Comparison of ENCODE assay signal across 8 cellular contexts in the genomic region with DNA sequence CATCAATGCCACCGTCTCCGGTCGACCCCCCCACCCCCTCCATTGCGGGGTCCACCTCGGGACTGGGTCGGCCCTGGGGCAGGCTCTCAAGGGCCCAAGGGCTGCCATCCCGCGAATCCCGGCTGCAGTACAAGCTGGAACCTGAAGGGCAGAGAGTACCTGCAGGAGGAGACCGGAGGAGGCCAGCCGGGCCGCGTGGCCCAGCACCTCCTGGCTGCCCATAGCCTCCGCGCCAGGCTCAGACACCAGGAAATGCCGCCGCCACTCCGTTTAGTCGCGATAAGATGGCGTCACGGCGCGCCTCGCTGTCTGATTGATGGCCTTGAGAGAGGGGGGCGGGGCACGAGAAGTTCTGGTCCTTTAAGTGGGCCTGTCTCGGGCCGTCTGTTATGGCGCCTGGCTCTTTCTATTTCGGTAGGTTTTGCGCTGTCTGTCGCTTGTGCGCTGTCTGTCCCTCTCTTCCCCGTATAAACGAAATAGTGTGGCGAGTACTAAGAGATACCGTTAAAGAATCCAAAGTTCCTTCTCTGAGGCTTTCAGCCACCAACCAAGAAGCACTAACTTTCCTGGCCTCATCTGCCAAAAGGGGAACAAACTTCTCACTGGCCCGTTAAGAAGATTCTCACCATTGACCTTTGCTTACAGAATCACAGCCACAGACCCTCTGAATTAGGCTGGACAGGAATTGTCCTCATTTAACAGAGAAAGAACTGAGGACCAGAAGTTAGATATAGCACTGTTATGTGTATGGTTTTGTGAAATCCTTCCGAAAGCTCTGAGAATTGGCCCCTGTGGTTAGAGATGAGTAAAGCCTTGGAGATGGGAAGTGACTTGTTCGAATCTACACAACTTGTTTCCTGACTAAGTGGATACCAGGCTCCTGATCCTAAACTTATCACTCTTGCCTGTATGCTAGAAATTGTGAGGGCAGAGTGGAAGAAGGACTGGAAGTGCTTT. TPM values are rescaled to one million over a fixed set of nuclear protein-coding genes. Genes with fewer than 3 reads are reported as not detected.
DNase-seq lines count a peak whose midpoint lies in the region; ATAC-seq and TF ChIP-seq lines count a peak whose summit lies in the region.

A gene with protein sequence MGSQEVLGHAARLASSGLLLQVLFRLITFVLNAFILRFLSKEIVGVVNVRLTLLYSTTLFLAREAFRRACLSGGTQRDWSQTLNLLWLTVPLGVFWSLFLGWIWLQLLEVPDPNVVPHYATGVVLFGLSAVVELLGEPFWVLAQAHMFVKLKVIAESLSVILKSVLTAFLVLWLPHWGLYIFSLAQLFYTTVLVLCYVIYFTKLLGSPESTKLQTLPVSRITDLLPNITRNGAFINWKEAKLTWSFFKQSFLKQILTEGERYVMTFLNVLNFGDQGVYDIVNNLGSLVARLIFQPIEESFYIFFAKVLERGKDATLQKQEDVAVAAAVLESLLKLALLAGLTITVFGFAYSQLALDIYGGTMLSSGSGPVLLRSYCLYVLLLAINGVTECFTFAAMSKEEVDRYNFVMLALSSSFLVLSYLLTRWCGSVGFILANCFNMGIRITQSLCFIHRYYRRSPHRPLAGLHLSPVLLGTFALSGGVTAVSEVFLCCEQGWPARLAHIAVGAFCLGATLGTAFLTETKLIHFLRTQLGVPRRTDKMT (minus strand): TSS at position 257 of the 957 bp plus-strand sequence. CDS start 35 bp downstream, at position 222.

- H3K4me1 Mint-ChIP-seq in CD4-positive, alpha-beta T cell (ENCODE audit: low read depth) = peaks cover 26% of the 10 kb centered on the region

- no peak for TF ChIP-seq CTCF in CD4-positive, alpha-beta T cell (IDR thresholded peaks at IDR 0.05)

- H3K27ac Mint-ChIP-seq in CD4-positive, alpha-beta T cell = peak within 1 kb of the TSS; percentile 98

- H3K27ac ChIP-seq in CD4-positive, alpha-beta T cell (ENCODE audit: low read depth, low read length) = peak within 1 kb of the TSS; percentile 93
- H3K27ac ChIP-seq in effector memory CD4-positive, alpha-beta T cell (ENCODE audit: insufficient read depth, low read length, poor library complexity, severe bottlenecking) = peak within 1 kb of the TSS; percentile 95

- no peaks in the 10 kb centered on the region for H3K27me3 Mint-ChIP-seq in CD4-positive, alpha-beta T cell

- peaks cover 16% of the 10 kb centered on the region for H3K4me1 ChIP-seq in effector memory CD4-positive, alpha-beta T cell (ENCODE audit: control insufficient read depth, insufficient read depth, low read length, poor library complexity, severe bottlenecking)

- H3K9me3 Mint-ChIP-seq in CD4-positive, alpha-beta T cell = no peaks in the 10 kb centered on the region

- H3K36me3 ChIP-seq in effector memory CD4-positive, alpha-beta T cell (ENCODE audit: control insufficient read depth, insufficient read depth, low read length) = peaks cover 2% of the 10 kb centered on the region

- H3K27me3 ChIP-seq in CD4-positive, alpha-beta T cell (ENCODE audit: control insufficient read depth, insufficient read depth, low read length) = no peaks in the 10 kb centered on the region
- H3K27me3 ChIP-seq in effector memory CD4-positive, alpha-beta T cell (replicated peaks; ENCODE audit: control insufficient read depth, insufficient read depth, low read length, poor library complexity, severe bottlenecking) = no peaks in the 10 kb centered on the region

- DNase-seq in CD4-positive, alpha-beta T cell = peak; percentile 94 to 99 (median 98)
- DNase-seq in HS-27A (ENCODE audit: low read depth) (peak; percentile 89), NOMO-1 (lab: John Stamatoyannopoulos, UW; ENCODE audit: unreplicated experiment in 2 of 2) (peak; percentile 91 to 95), lung microvascular endothelial cell (ENCODE audit: low read depth in 2 of 2) (peak; percentile 97 to 98)
- DNase-seq in effector memory CD4-positive, alpha-beta T cell = peak; percentile 94 to 97 (median 96)
- peak; percentile 94 to 97 (median 96) for DNase-seq in stimulated activated CD4-positive, alpha-beta T cell treated with anti-CD3 and anti-CD28 coated beads, TNF-alpha, amount 100 ng/mL, for 4 hours (ENCODE audit: low read depth in 3 of 3)

- ATAC-seq in CD4-positive, alpha-beta T cell (ENCODE audit: poor library complexity) = peak; percentile 92
- ATAC-seq in GM19455 (IDR thresholded peaks at IDR 0.05; ENCODE audit: unreplicated experiment) = peak; percentile 68

- intact Hi-C loops in CD4-positive, alpha-beta T cell (cut with DNase I, micrococcal nuclease) = loop anchor here in 1 of 2 experiments (5.0 kb wide), 1 partner anchor 127 kb away; a partner anchor contains a TSS

- H3K36me3 Mint-ChIP-seq in CD4-positive, alpha-beta T cell (ENCODE audit: low read depth) = peaks cover 30% of the 10 kb centered on the region

- POLR2A ChIA-PET in CD4-positive, alpha-beta T cell (lab: Charles Lee) = interaction anchor here (2.8 kb wide), 1 partner anchor 30 kb away, joined by 16 read pairs; a partner anchor contains a TSS
- POLR2A ChIA-PET in activated CD8-positive, alpha-beta memory T cell treated with anti-CD3 and anti-CD28 coated beads for 36 hours (lab: Charles Lee) = interaction anchor here (0.9 to 2.4 kb wide), 2 partner anchors 30 to 85 kb away, joined by 3 to 6 read pairs; a partner anchor contains a TSS

- CTCF ChIA-PET in CD4-positive, alpha-beta T cell (lab: Charles Lee) = interaction anchor here (0.5 to 2.2 kb wide), 6 partner anchors 20 to 354 kb away, joined by 3 to 8 read pairs (median 4); a partner anchor contains a TSS
- CTCF ChIA-PET in activated CD8-positive, alpha-beta memory T cell treated with anti-CD3 and anti-CD28 coated beads for 36 hours (lab: Charles Lee) = interaction anchor here (0.6 to 8.0 kb wide), 4 partner anchors 16 to 66 kb away, joined by 3 to 60 read pairs (median 10); no protein-coding TSS in a partner anchor

- no peaks in the 10 kb centered on the region for H3K9me3 ChIP-seq in CD4-positive, alpha-beta T cell (ENCODE audit: control insufficient read depth, low read length)
- no peaks in the 10 kb centered on the region for H3K9me3 ChIP-seq in effector memory CD4-positive, alpha-beta T cell (ENCODE audit: control insufficient read depth, low read length)

- peak within 1 kb of the TSS; percentile 92 for H3K4me3 Mint-ChIP-seq in CD4-positive, alpha-beta T cell

- H3K4me3 ChIP-seq in effector memory CD4-positive, alpha-beta T cell (ENCODE audit: insufficient read depth, low read depth, low read length, poor library complexity, severe bottlenecking) = peak within 1 kb of the TSS; percentile 90

RNA-seq across cellular contexts. Expression of the gene that starts here (rescaled TPM):
- 10 to 100 TPM in 1 of 2 experiments, 1 to 10 TPM in 1; 8.5 to 10.2 TPM for total RNA-seq in CD4-positive, alpha-beta T cell
- total RNA-seq in activated CD8-positive, alpha-beta memory T cell treated with anti-CD3 and anti-CD28 coated beads for 36 hours = 10 to 100 TPM; 55.3 to 58.1 TPM
- 9.4 and 11.3 TPM in 2 replicates for total RNA-seq in lung microvascular endothelial cell

Comparison
In these comparisons a context has a peak if more than half of its experiments do, and no peak if none do; other contexts are left out.
1. Peak in every context shown above with its lines: DNase-seq, ATAC-seq, H3K4me3 ChIP-seq and H3K27ac ChIP-seq.